8 cellular contexts compared by ENCODE assay signal in the genomic region with DNA sequence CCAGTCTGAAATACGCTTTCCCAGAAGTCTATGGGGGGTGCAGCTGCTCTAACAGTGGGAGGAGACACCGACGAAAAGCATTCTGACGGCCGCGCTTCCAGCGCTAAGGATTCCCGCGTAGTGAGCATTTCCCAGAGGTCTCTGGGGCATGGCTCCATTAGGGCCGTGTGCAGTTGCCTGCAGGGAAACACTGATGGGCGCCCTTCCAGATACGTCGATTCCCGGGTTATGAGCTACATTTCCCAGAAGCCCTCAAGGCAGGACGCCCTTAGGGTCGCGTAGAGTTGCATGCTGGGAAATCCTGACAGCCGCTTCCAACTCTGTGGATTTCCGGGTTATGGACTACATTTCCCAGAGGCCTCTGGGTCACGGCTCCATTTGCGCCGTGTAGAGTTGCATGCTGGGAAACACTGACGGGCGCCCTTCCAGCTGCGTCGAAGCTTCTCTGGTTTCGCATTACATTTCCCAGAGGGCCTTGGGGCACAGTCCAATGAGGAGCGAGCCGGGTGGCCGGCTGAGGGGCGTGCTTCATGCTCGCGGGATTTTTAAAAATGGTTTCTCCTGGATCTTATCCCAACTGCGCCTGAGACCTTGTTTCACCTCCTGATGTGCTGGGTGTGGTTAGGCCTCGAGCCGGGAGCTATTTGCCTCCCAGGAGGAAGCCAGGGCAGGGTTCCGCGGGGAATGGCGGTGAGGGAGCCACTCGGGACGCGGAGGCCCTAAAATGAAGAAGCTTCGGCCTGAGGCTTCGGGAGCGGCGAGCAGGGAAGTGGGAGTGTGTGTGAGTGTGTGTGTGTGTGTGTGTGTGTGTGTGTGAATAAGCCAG. TPM values are rescaled to one million over a fixed set of nuclear protein-coding genes. Genes with fewer than 3 reads are reported as not detected.
A peak's percentile ranks its signal among the peaks of the same experiment; 100 is the strongest.
DNase-seq lines count a peak whose midpoint lies in the region; ATAC-seq, FAIRE-seq and TF ChIP-seq lines count a peak whose summit lies in the region.

No MANE protein-coding gene starts in this region.

- no peaks in the 10 kb centered on the region for H3K36me3 ChIP-seq in HepG2 (replicated peaks in 1 of 2; ENCODE audit: control insufficient read depth in 1 of 2, insufficient read depth in 2 of 2, low read length in 2 of 2)

- H4K20me1 ChIP-seq in HepG2 (ENCODE audit: insufficient read depth, low read length) = no peaks in the 10 kb centered on the region

- ATAC-seq in GM18907 (IDR thresholded peaks at IDR 0.05; ENCODE audit: unreplicated experiment) (peak; percentile 99), HG03159 (IDR thresholded peaks at IDR 0.05; ENCODE audit: unreplicated experiment) (peak; percentile 95), HepG2 (peak; percentile 98)

- peak overlapping the region; percentile 74 for H3K4me2 ChIP-seq in HepG2 (ENCODE audit: low read depth, low read length)

- peaks cover 6% of the 10 kb centered on the region for H3K9me3 ChIP-seq in HepG2 (ENCODE audit: low read length)

- TF ChIP-seq RAD21 in HepG2 (CRISPR knock-in tag; IDR thresholded peaks at IDR 0.05) = no peak

- H3K79me2 ChIP-seq in HepG2 (ENCODE audit: insufficient read depth, low read length) = peaks cover 6% of the 10 kb centered on the region

- no peak for TF ChIP-seq CTCF in HepG2 (CRISPR knock-in tag; IDR thresholded peaks at IDR 0.05)

- TF ChIP-seq POLR2A in HepG2 (IDR thresholded peaks at IDR 0.05; ENCODE audit: insufficient read depth in 1 of 2, low read depth in 2 of 2, low read length in 2 of 2) = no peak

- no peaks in the 10 kb centered on the region for H3K27me3 ChIP-seq in HepG2 (ENCODE audit: control insufficient read depth in 1 of 2, insufficient read depth in 2 of 2, low read length in 2 of 2)

- no peak for TF ChIP-seq EP300 in HepG2 (IDR thresholded peaks at IDR 0.05; ENCODE audit: low read depth in 2 of 2, low read length in 2 of 2)
- TF ChIP-seq EP300 in HepG2 (CRISPR knock-in tag; IDR thresholded peaks at IDR 0.05; ENCODE audit: borderline replicate concordance) = no peak

- peak; percentile 67 for FAIRE-seq in HepG2 (lab: Jason Lieb, UNC)

- POLR2A ChIA-PET in HepG2 (lab: Yijun Ruan, JAX) = interaction anchor here (0.9 to 1.3 kb wide), 5 partner anchors 11 to 16 kb away, joined by 3 to 7 read pairs (median 5); a partner anchor contains a TSS

- H3K4me3 ChIP-seq in HepG2 (replicated peaks in 1 of 3; ENCODE audit: insufficient read depth in 1 of 3, low read depth in 2 of 3, low read length in 3 of 3) = peak overlapping the region; percentile 72 to 79 (median 73); a peak in 5 of 6 replicates

- no peak overlapping the region for H2AFZ ChIP-seq in HepG2 (ENCODE audit: low read length)

- 70% methylated on average over 41 of the region's 46 CpGs for WGBS in HepG2 (ENCODE audit: low lambda C conversion rate)

- in situ Hi-C loops in HepG2 (cut with HindIII; ENCODE audit: extremely low pct_ligation_motif_present, low pct_unique_long_range_greater_than_20kb) = no loop called here

- peak overlapping the region; percentile 36 for H3K27ac ChIP-seq in HepG2 (ENCODE audit: extremely low read length, insufficient read depth, low read length)

- H3K4me1 ChIP-seq in HepG2 (ENCODE audit: insufficient read depth, low read length) = peaks cover 35% of the 10 kb centered on the region

- BruUV-seq in HepG2 (replicated peaks; lab: Mats Ljungman, UMichigan) = no TSS peak

- peak; percentile 94 for DNase-seq in AG08396 (ENCODE audit: low spot score)
- peak; percentile 74 to 92 for DNase-seq in NCI-H446 (lab: John Stamatoyannopoulos, UW)
- DNase-seq in activated CD4-positive, alpha-beta T cell treated with anti-CD3 and anti-CD28 coated beads, Interleukin-2, amount 50 U/mL, for 24 hours (ENCODE audit: low read depth in 1 of 2, low spot score in 1 of 2) = peak; percentile 69 to 87
- peak; percentile 99 for DNase-seq in dermis blood vessel endothelial cell
- DNase-seq in HepG2 (ENCODE audit: low spot score) = peak; percentile 87
- peak; percentile 70 to 73 for DNase-seq in stimulated activated CD4-positive, alpha-beta T cell treated with anti-CD3 and anti-CD28 coated beads, Interleukin-2, amount 100 ng/mL, for 48 hours

- CTCF ChIA-PET in HepG2 (lab: Yijun Ruan, JAX; ENCODE audit: low intra/inter-chr PET ratio, low total read pairs) = no interaction called here

- intact Hi-C loops in HepG2 (cut with micrococcal nuclease; ENCODE audit: unreplicated experiment) = no loop called here

- H3K9ac ChIP-seq in HepG2 (ENCODE audit: insufficient read depth, low read depth, low read length) = peak overlapping the region; percentile 64

TF ChIP-seq in HepG2, 621 proteins besides CTCF, POLR2A, EP300 and RAD21 (continues in another document):
- TF ChIP-seq, protein P1, sequence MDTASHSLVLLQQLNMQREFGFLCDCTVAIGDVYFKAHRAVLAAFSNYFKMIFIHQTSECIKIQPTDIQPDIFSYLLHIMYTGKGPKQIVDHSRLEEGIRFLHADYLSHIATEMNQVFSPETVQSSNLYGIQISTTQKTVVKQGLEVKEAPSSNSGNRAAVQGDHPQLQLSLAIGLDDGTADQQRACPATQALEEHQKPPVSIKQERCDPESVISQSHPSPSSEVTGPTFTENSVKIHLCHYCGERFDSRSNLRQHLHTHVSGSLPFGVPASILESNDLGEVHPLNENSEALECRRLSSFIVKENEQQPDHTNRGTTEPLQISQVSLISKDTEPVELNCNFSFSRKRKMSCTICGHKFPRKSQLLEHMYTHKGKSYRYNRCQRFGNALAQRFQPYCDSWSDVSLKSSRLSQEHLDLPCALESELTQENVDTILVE (CRISPR knock-in tag; IDR thresholded peaks at IDR 0.05) = 0 out of 2 replicates have a peak, but pooled peaks have one; percentile 32
- TF ChIP-seq TCF7L2 (IDR thresholded peaks at IDR 0.05; ENCODE audit: low read depth, low read length) = no peak

RNA-seq across cellular contexts. Expression of a gene that starts 17.2 kb away (rescaled TPM):
- total RNA-seq in dermis blood vessel endothelial cell (9.0 and 14.3 TPM in 2 replicates), HepG2 (2016; rRNA removed; fragmentation: Illumina TruSeq; extraction: Trizol) (13.3 and 15.2 TPM in 2 replicates)
- 5.0 and 5.3 TPM in 2 replicates for total RNA-seq in HepG2 (2016; cell fraction: cytosol; rRNA removed; fragmentation: Illumina TruSeq; extraction: Trizol; ENCODE audit: low read depth)
- total RNA-seq in HepG2 (2016; cell fraction: insoluble cytoplasmic fraction; rRNA removed; fragmentation: Illumina TruSeq; extraction: Trizol) = 11.2 and 12.7 TPM in 2 replicates
- 8.0 and 8.5 TPM in 2 replicates for total RNA-seq in HepG2 (2016; cell fraction: membrane; rRNA removed; fragmentation: Illumina TruSeq; extraction: Trizol)
- 16.0 and 20.7 TPM in 2 replicates for total RNA-seq in HepG2 (2016; cell fraction: nucleus; rRNA removed; fragmentation: Illumina TruSeq; extraction: Trizol)
- 8.2 and 9.5 TPM in 2 replicates for polyA plus RNA-seq in HepG2 (2011; rRNA removed)
- polyA plus RNA-seq in HepG2 (2011; cell fraction: cytosol; rRNA removed) = 3.3 and 4.9 TPM in 2 replicates
- polyA plus RNA-seq in HepG2 (2011; cell fraction: nucleus; rRNA removed) = 20.2 and 21.6 TPM in 2 replicates
- 22.2 and 38.0 TPM in 2 replicates for polyA plus RNA-seq in HepG2 (2012)
- 1.2 and 1.3 TPM in 2 replicates for polyA plus RNA-seq in HepG2 (2016; cell fraction: cytosol; fragmentation: Illumina TruSeq; extraction: Trizol; ENCODE audit: low read depth)
- polyA plus RNA-seq in HepG2 (2016; cell fraction: insoluble cytoplasmic fraction; fragmentation: Illumina TruSeq; extraction: Trizol; ENCODE audit: low read depth) = 10.1 and 10.3 TPM in 2 replicates
- 2.9 and 3.4 TPM in 2 replicates for polyA plus RNA-seq in HepG2 (2016; cell fraction: membrane; fragmentation: Illumina TruSeq; extraction: Trizol; ENCODE audit: low read depth)
- polyA plus RNA-seq in HepG2 (2016; cell fraction: nucleus; fragmentation: Illumina TruSeq; extraction: Trizol; ENCODE audit: insufficient read depth, low read depth) = 51.3 and 54.8 TPM in 2 replicates
- 5.6 and 18.7 TPM in 2 replicates for polyA minus RNA-seq in HepG2 (2011; rRNA and poly(A)+ RNA removed; ENCODE audit: low replicate concordance)
- 7.9 and 9.9 TPM in 2 replicates for polyA minus RNA-seq in HepG2 (2011; cell fraction: cytosol; rRNA and poly(A)+ RNA removed)
- 20.4 and 22.9 TPM in 2 replicates for polyA minus RNA-seq in HepG2 (2011; cell fraction: nucleus; rRNA and poly(A)+ RNA removed)

RNA-seq across cellular contexts. Expression of a gene that starts 53.2 kb away (rescaled TPM):
- 4.9 and 5.3 TPM in 2 replicates for total RNA-seq in dermis blood vessel endothelial cell
- 8.9 and 14.9 TPM in 2 replicates for total RNA-seq in HepG2 (2016; rRNA removed; fragmentation: Illumina TruSeq; extraction: Trizol)
- 1.1 and 1.4 TPM in 2 replicates for total RNA-seq in HepG2 (2016; cell fraction: cytosol; rRNA removed; fragmentation: Illumina TruSeq; extraction: Trizol; ENCODE audit: low read depth)
- total RNA-seq in HepG2 (2016; cell fraction: insoluble cytoplasmic fraction; rRNA removed; fragmentation: Illumina TruSeq; extraction: Trizol) = 8.8 and 14.9 TPM in 2 replicates
- total RNA-seq in HepG2 (2016; cell fraction: membrane; rRNA removed; fragmentation: Illumina TruSeq; extraction: Trizol) = 3.2 and 4.2 TPM in 2 replicates
- 5.5 and 7.5 TPM in 2 replicates for total RNA-seq in HepG2 (2016; cell fraction: nucleus; rRNA removed; fragmentation: Illumina TruSeq; extraction: Trizol)
- polyA plus RNA-seq in HepG2 (2011; rRNA removed) = 2.1 TPM in 2 replicates
- polyA plus RNA-seq in HepG2 (2011; cell fraction: cytosol; rRNA removed) = 1.1 and 1.5 TPM in 2 replicates
- 1.0 and 1.4 TPM in 2 replicates for polyA plus RNA-seq in HepG2 (2011; cell fraction: nucleus; rRNA removed)
- polyA plus RNA-seq in HepG2 (2012) = 3.8 and 4.9 TPM in 2 replicates
- 0.29 and 0.35 TPM in 2 replicates for polyA plus RNA-seq in HepG2 (2016; cell fraction: cytosol; fragmentation: Illumina TruSeq; extraction: Trizol; ENCODE audit: low read depth)
- 5.3 and 5.6 TPM in 2 replicates for polyA plus RNA-seq in HepG2 (2016; cell fraction: insoluble cytoplasmic fraction; fragmentation: Illumina TruSeq; extraction: Trizol; ENCODE audit: low read depth)
- 1.1 and 1.2 TPM in 2 replicates for polyA plus RNA-seq in HepG2 (2016; cell fraction: membrane; fragmentation: Illumina TruSeq; extraction: Trizol; ENCODE audit: low read depth)
- polyA plus RNA-seq in HepG2 (2016; cell fraction: nucleus; fragmentation: Illumina TruSeq; extraction: Trizol; ENCODE audit: insufficient read depth, low read depth) = 4.8 and 5.5 TPM in 2 replicates
- 0.65 and 1.8 TPM in 2 replicates for polyA minus RNA-seq in HepG2 (2011; rRNA and poly(A)+ RNA removed; ENCODE audit: low replicate concordance)
- polyA minus RNA-seq in HepG2 (2011; cell fraction: cytosol; rRNA and poly(A)+ RNA removed) = 4.2 and 5.5 TPM in 2 replicates
- 8.0 and 8.1 TPM in 2 replicates for polyA minus RNA-seq in HepG2 (2011; cell fraction: nucleus; rRNA and poly(A)+ RNA removed)

Comparison
In these comparisons a context has a peak if more than half of its experiments do, and no peak if none do; other contexts are left out.
1. Peak in every context shown above with its lines: DNase-seq, ATAC-seq, H3K4me3 ChIP-seq and H3K27ac ChIP-seq.